1 cellular context compared by ENCODE assay signal in the genomic region with DNA sequence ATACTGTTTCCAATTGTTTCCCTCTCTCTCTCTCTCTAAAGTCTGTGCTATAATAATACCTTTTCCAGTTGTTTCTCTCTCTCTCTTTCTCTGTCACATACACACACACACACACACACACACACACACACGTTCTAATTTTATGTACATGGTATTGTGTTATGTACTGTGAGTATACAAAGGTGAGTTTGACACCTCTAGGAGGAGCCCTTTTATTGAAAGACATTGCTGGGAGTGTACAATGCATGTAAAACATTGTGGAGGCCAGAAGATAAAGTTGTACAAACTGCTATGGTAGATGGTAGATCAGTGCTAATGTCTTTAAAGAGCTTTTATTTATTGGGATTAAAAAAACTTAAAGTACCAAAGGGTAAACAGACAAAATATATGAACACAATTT.
TF ChIP-seq lines count a peak whose summit lies in the region.

No MANE protein-coding gene starts in this region.

TF ChIP-seq in K562, 482 proteins besides CTCF, POLR2A, EP300 and RAD21 (continued from another document):
- TF ChIP-seq, protein P1, sequence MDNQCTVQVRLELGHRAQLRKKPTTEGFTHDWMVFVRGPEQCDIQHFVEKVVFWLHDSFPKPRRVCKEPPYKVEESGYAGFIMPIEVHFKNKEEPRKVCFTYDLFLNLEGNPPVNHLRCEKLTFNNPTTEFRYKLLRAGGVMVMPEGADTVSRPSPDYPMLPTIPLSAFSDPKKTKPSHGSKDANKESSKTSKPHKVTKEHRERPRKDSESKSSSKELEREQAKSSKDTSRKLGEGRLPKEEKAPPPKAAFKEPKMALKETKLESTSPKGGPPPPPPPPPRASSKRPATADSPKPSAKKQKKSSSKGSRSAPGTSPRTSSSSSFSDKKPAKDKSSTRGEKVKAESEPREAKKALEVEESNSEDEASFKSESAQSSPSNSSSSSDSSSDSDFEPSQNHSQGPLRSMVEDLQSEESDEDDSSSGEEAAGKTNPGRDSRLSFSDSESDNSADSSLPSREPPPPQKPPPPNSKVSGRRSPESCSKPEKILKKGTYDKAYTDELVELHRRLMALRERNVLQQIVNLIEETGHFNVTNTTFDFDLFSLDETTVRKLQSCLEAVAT (IDR thresholded peaks at IDR 0.05): no peak
- no peak for TF ChIP-seq SP1 (CRISPR knock-in tag; IDR thresholded peaks at IDR 0.05)
- no peak for TF ChIP-seq MEF2A (IDR thresholded peaks at IDR 0.05; ENCODE audit: control insufficient read depth, low read depth, low read length)
- TF ChIP-seq, protein P2, sequence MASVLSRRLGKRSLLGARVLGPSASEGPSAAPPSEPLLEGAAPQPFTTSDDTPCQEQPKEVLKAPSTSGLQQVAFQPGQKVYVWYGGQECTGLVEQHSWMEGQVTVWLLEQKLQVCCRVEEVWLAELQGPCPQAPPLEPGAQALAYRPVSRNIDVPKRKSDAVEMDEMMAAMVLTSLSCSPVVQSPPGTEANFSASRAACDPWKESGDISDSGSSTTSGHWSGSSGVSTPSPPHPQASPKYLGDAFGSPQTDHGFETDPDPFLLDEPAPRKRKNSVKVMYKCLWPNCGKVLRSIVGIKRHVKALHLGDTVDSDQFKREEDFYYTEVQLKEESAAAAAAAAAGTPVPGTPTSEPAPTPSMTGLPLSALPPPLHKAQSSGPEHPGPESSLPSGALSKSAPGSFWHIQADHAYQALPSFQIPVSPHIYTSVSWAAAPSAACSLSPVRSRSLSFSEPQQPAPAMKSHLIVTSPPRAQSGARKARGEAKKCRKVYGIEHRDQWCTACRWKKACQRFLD (CRISPR knock-in tag; IDR thresholded peaks at IDR 0.05): no peak
- no peak for TF ChIP-seq ZNF583 (CRISPR knock-in tag; IDR thresholded peaks at IDR 0.05)
- TF ChIP-seq HMG20A (CRISPR knock-in tag; conservative IDR thresholded peaks at IDR 0.05): no peak
- TF ChIP-seq ARID1B (IDR thresholded peaks at IDR 0.05): no peak
- TF ChIP-seq U2AF2 (optimal IDR thresholded peaks at IDR 0.05; ENCODE audit: low read depth, low read length): no peak
- no peak for TF ChIP-seq NR2C2 (CRISPR knock-in tag; IDR thresholded peaks at IDR 0.05)
- TF ChIP-seq NR2C2 (tag; IDR thresholded peaks at IDR 0.05): no peak
- no peak for TF ChIP-seq SOX6 (IDR thresholded peaks at IDR 0.05)
- TF ChIP-seq, protein P3, sequence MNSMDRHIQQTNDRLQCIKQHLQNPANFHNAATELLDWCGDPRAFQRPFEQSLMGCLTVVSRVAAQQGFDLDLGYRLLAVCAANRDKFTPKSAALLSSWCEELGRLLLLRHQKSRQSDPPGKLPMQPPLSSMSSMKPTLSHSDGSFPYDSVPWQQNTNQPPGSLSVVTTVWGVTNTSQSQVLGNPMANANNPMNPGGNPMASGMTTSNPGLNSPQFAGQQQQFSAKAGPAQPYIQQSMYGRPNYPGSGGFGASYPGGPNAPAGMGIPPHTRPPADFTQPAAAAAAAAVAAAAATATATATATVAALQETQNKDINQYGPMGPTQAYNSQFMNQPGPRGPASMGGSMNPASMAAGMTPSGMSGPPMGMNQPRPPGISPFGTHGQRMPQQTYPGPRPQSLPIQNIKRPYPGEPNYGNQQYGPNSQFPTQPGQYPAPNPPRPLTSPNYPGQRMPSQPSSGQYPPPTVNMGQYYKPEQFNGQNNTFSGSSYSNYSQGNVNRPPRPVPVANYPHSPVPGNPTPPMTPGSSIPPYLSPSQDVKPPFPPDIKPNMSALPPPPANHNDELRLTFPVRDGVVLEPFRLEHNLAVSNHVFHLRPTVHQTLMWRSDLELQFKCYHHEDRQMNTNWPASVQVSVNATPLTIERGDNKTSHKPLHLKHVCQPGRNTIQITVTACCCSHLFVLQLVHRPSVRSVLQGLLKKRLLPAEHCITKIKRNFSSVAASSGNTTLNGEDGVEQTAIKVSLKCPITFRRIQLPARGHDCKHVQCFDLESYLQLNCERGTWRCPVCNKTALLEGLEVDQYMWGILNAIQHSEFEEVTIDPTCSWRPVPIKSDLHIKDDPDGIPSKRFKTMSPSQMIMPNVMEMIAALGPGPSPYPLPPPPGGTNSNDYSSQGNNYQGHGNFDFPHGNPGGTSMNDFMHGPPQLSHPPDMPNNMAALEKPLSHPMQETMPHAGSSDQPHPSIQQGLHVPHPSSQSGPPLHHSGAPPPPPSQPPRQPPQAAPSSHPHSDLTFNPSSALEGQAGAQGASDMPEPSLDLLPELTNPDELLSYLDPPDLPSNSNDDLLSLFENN (IDR thresholded peaks at IDR 0.05; ENCODE audit: low read depth in 2 of 2, low read length in 2 of 2): no peak
- no peak for TF ChIP-seq ZNF165 (CRISPR knock-in tag; IDR thresholded peaks at IDR 0.05; ENCODE audit: borderline replicate concordance)
- no peak for TF ChIP-seq CBX8 (IDR thresholded peaks at IDR 0.05; ENCODE audit: borderline replicate concordance, extremely low read depth, low read depth, low read length, poor library complexity, severe bottlenecking)
- TF ChIP-seq POLR2G (IDR thresholded peaks at IDR 0.05; ENCODE audit: low read depth, low read length): no peak
- no peak for TF ChIP-seq ZNF75A (CRISPR knock-in tag; IDR thresholded peaks at IDR 0.05)
- TF ChIP-seq ZNF384 (IDR thresholded peaks at IDR 0.05; ENCODE audit: low read depth, low read length): no peak
